33 cellular contexts compared by ENCODE assay signal in the genomic region with DNA sequence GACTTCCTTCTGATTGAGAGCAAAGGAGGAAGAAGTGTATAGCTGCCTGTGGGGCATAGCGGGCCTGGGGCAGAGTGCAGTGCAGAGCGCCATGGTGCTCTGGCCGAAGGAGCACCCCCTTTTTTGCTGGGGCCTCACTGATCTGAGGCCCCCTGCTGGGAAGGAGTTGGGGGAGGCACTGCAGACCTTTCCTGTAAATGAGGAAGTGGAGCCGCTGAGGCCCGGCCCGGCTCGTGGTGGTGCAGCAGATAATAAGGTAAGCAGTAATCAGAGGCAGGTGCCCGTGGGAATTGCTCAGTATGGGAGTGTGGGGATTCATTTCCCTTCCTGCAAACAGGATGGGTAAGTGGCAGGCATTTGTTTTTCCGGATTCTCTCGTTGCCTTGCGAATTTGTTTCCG.
"Had no signal": no experiment of that assay in that cellular context is flagged by ENCODE, and none has a peak within 500 bp of the region (broad histone marks: within the 10 kb centered on the region; RNA-seq: fewer than 3 reads in every experiment).

No MANE protein-coding gene starts in this region.

- H3K4me1 Mint-ChIP-seq: activated CD4-positive, alpha-beta memory T cell treated with anti-CD3 and anti-CD28 coated beads, Interleukin-2, amount 10 ng/mL, durations not matched to agents 7 days and 5 days; activated CD4-positive, alpha-beta T cell treated with anti-CD3 and anti-CD28 coated beads, Interleukin-2, amount 10 ng/mL, durations not matched to agents 7 days and 5 days; activated naive CD4-positive, alpha-beta T cell treated with anti-CD3 and anti-CD28 coated beads, Interleukin-2, amount 10 ng/mL, durations not matched to agents 7 days and 5 days; activated naive CD8-positive, alpha-beta T cell treated with anti-CD3 and anti-CD28 coated beads, Interleukin-2, amount 10 ng/mL, durations not matched to agents 7 days and 5 days; central memory CD8-positive, alpha-beta T cell; endodermal cell; T-helper 17 cell had no signal

- DNase-seq: activated CD4-positive, alpha-beta memory T cell treated with anti-CD3 and anti-CD28 coated beads, Interleukin-2, amount 10 ng/mL, durations not matched to agents 7 days and 5 days; activated CD4-positive, alpha-beta T cell treated with anti-CD3 and anti-CD28 coated beads for 1 hour; activated CD4-positive, alpha-beta T cell treated with anti-CD3 and anti-CD28 coated beads for 4 hours; activated CD4-positive, alpha-beta T cell treated with anti-CD3 and anti-CD28 coated beads, Interleukin-2, amount 10 ng/mL, durations not matched to agents 7 days and 5 days; activated CD4-positive, alpha-beta T cell treated with anti-CD3 and anti-CD28 coated beads, Interleukin-2, amount 50 U/mL, for 4 hours; activated CD8-positive, alpha-beta memory T cell treated with anti-CD3 and anti-CD28 coated beads, Interleukin-2, amount 50 U/mL, for 48 hours; activated gamma-delta T cell; activated naive CD4-positive, alpha-beta T cell; activated naive CD4-positive, alpha-beta T cell treated with anti-CD3 and anti-CD28 coated beads, Interleukin-2, amount 10 ng/mL, durations not matched to agents 7 days and 5 days; activated naive CD8-positive, alpha-beta T cell treated with anti-CD3 and anti-CD28 coated beads, Interleukin-2, amount 10 ng/mL, durations not matched to agents 7 days and 5 days; activated T-cell treated with anti-CD3 and anti-CD28 coated beads for 4 hours; activated T-cell treated with anti-CD3 and anti-CD28 coated beads, Interleukin-2, amount 50 U/mL, for 24 hours; activated T-cell treated with anti-CD3 and anti-CD28 coated beads, Interleukin-2, amount 50 U/mL, for 72 hours; amniotic stem cell; anterior cingulate cortex; brain microvascular endothelial cell; dorsolateral prefrontal cortex; effector memory CD4-positive, alpha-beta T cell; endodermal cell; foreskin fibroblast; head of caudate nucleus; T-helper 1 cell; T-helper 17 cell; T1000 had no signal

- H3K27ac ChIP-seq: brain microvascular endothelial cell, coronary artery, dorsolateral prefrontal cortex had no signal

- H3K27me3 ChIP-seq: brain microvascular endothelial cell had no signal

- H3K4me3 ChIP-seq: coronary artery, dorsolateral prefrontal cortex had no signal

- H3K27me3 Mint-ChIP-seq: activated CD4-positive, alpha-beta memory T cell treated with anti-CD3 and anti-CD28 coated beads, Interleukin-2, amount 10 ng/mL, durations not matched to agents 7 days and 5 days; activated CD4-positive, alpha-beta T cell treated with anti-CD3 and anti-CD28 coated beads, Interleukin-2, amount 10 ng/mL, durations not matched to agents 7 days and 5 days; activated naive CD4-positive, alpha-beta T cell treated with anti-CD3 and anti-CD28 coated beads, Interleukin-2, amount 10 ng/mL, durations not matched to agents 7 days and 5 days; activated naive CD8-positive, alpha-beta T cell treated with anti-CD3 and anti-CD28 coated beads, Interleukin-2, amount 10 ng/mL, durations not matched to agents 7 days and 5 days; central memory CD8-positive, alpha-beta T cell; dendritic cell treated with granulocyte-macrophage colony-stimulating factor and Interleukin-4, amounts not matched to agents 40 ng/mL and 50 ng/mL, for 4 days had no signal

- H3K36me3 ChIP-seq: brain microvascular endothelial cell had no signal

- H3K36me3 Mint-ChIP-seq: activated naive CD4-positive, alpha-beta T cell treated with anti-CD3 and anti-CD28 coated beads, Interleukin-2, amount 10 ng/mL, durations not matched to agents 7 days and 5 days; activated naive CD4-positive, alpha-beta T cell treated with anti-CD3 and anti-CD28 coated beads, Interleukin-2, amount 50 U/mL, for 72 hours; activated naive CD8-positive, alpha-beta T cell treated with anti-CD3 and anti-CD28 coated beads, Interleukin-2, amount 10 ng/mL, durations not matched to agents 7 days and 5 days had no signal

- H3K27ac Mint-ChIP-seq: activated CD4-positive, alpha-beta memory T cell treated with anti-CD3 and anti-CD28 coated beads, Interleukin-2, amount 10 ng/mL, durations not matched to agents 7 days and 5 days; activated CD4-positive, alpha-beta T cell treated with anti-CD3 and anti-CD28 coated beads, Interleukin-2, amount 10 ng/mL, durations not matched to agents 7 days and 5 days; activated naive CD4-positive, alpha-beta T cell treated with anti-CD3 and anti-CD28 coated beads, Interleukin-2, amount 10 ng/mL, durations not matched to agents 7 days and 5 days; activated naive CD4-positive, alpha-beta T cell treated with anti-CD3 and anti-CD28 coated beads, Interleukin-2, amount 50 U/mL, for 72 hours; activated naive CD8-positive, alpha-beta T cell treated with anti-CD3 and anti-CD28 coated beads, Interleukin-2, amount 10 ng/mL, durations not matched to agents 7 days and 5 days; activated T-cell treated with anti-CD3 and anti-CD28 coated beads, Interleukin-2, amount 50 U/mL, for 24 hours; activated T-cell treated with anti-CD3 and anti-CD28 coated beads, Interleukin-2, amount 50 U/mL, for 72 hours; dendritic cell treated with granulocyte-macrophage colony-stimulating factor and Interleukin-4, amounts not matched to agents 40 ng/mL and 50 ng/mL, for 4 days; endodermal cell; T-helper 17 cell; T-helper 2 cell treated with Interferon-gamma antibody and Interleukin-4, amounts not matched to agents 5 μg/mL and 100 μg/mL, for 36 hours had no signal

- H3K4me3 Mint-ChIP-seq: activated CD4-positive, alpha-beta memory T cell treated with anti-CD3 and anti-CD28 coated beads, Interleukin-2, amount 10 ng/mL, durations not matched to agents 7 days and 5 days; activated CD4-positive, alpha-beta T cell treated with anti-CD3 and anti-CD28 coated beads, Interleukin-2, amount 10 ng/mL, durations not matched to agents 7 days and 5 days; activated naive CD4-positive, alpha-beta T cell treated with anti-CD3 and anti-CD28 coated beads, Interleukin-2, amount 10 ng/mL, durations not matched to agents 7 days and 5 days; activated naive CD8-positive, alpha-beta T cell treated with anti-CD3 and anti-CD28 coated beads, Interleukin-2, amount 10 ng/mL, durations not matched to agents 7 days and 5 days; activated T-cell treated with anti-CD3 and anti-CD28 coated beads, Interleukin-2, amount 50 U/mL, for 24 hours; activated T-cell treated with anti-CD3 and anti-CD28 coated beads, Interleukin-2, amount 50 U/mL, for 72 hours; central memory CD8-positive, alpha-beta T cell; dendritic cell treated with granulocyte-macrophage colony-stimulating factor and Interleukin-4, amounts not matched to agents 40 ng/mL and 50 ng/mL, for 4 days; endodermal cell; T-helper 17 cell; T-helper 2 cell treated with Interferon-gamma antibody and Interleukin-4, amounts not matched to agents 5 μg/mL and 100 μg/mL, for 36 hours had no signal

- H3K9me3 Mint-ChIP-seq: activated CD4-positive, alpha-beta memory T cell treated with anti-CD3 and anti-CD28 coated beads, Interleukin-2, amount 10 ng/mL, durations not matched to agents 7 days and 5 days; activated CD4-positive, alpha-beta T cell treated with anti-CD3 and anti-CD28 coated beads, Interleukin-2, amount 10 ng/mL, durations not matched to agents 7 days and 5 days; activated naive CD4-positive, alpha-beta T cell treated with anti-CD3 and anti-CD28 coated beads, Interleukin-2, amount 10 ng/mL, durations not matched to agents 7 days and 5 days; activated naive CD4-positive, alpha-beta T cell treated with anti-CD3 and anti-CD28 coated beads, Interleukin-2, amount 50 U/mL, for 72 hours; activated naive CD8-positive, alpha-beta T cell treated with anti-CD3 and anti-CD28 coated beads, Interleukin-2, amount 10 ng/mL, durations not matched to agents 7 days and 5 days; activated T-cell treated with anti-CD3 and anti-CD28 coated beads, Interleukin-2, amount 50 U/mL, for 24 hours; activated T-cell treated with anti-CD3 and anti-CD28 coated beads, Interleukin-2, amount 50 U/mL, for 72 hours; central memory CD8-positive, alpha-beta T cell; dendritic cell treated with granulocyte-macrophage colony-stimulating factor and Interleukin-4, amounts not matched to agents 40 ng/mL and 50 ng/mL, for 4 days; endodermal cell; T-helper 2 cell treated with Interferon-gamma antibody and Interleukin-4, amounts not matched to agents 5 μg/mL and 100 μg/mL, for 36 hours had no signal

- ATAC-seq: activated naive CD4-positive, alpha-beta T cell treated with anti-CD3 and anti-CD28 coated beads, Interleukin-2, amount 50 U/mL, for 72 hours; activated T-cell treated with anti-CD3 and anti-CD28 coated beads, Interleukin-2, amount 50 U/mL, for 72 hours; esophagus mucosa; T-helper 17 cell had no signal

- FAIRE-seq: astrocyte, bronchial epithelial cell, frontal cortex had no signal
